Comparison of ENCODE assay signal across 9 cellular contexts in genomic region chr13:42875448-42876269, GRCh38.
DNase-seq lines count a peak whose midpoint lies in the region; ATAC-seq, FAIRE-seq and TF ChIP-seq lines count a peak whose summit lies in the region.
"Had no signal": no experiment of that assay in that cellular context is flagged by ENCODE, and none has a peak within 500 bp of the region (broad histone marks: within the 10 kb centered on the region; RNA-seq: fewer than 3 reads in every experiment).

No MANE protein-coding gene starts in this region.

- H3K27ac ChIP-seq in GM23338 (ENCODE audit: low read depth) (peak overlapping the region; percentile 90), OCI-LY3 (ENCODE audit: low read length) (peak overlapping the region; percentile 48), iPS-20b (ENCODE audit: low read length) (peak overlapping the region; percentile 8), coronary artery (no peak overlapping the region), psoas muscle (no peak overlapping the region)

- peak overlapping the region; percentile 63 for H3K4me3 Mint-ChIP-seq in GM23338
- H3K4me3 Mint-ChIP-seq: activated naive CD4-positive, alpha-beta T cell treated with anti-CD3 and anti-CD28 coated beads for 36 hours had no signal

- TF ChIP-seq CTCF in GM23338 (conservative IDR thresholded peaks at IDR 0.05; ENCODE audit: low read depth in 2 of 2) (peak; percentile 46 to 52), OCI-LY3 (IDR thresholded peaks at IDR 0.05; ENCODE audit: low read depth, low read length) (peak; percentile 34), coronary artery (IDR thresholded peaks at IDR 0.05) (no peak), psoas muscle (IDR thresholded peaks at IDR 0.05) (no peak)

- H3K27me3 ChIP-seq in GM23338 (ENCODE audit: insufficient read depth) = no peaks in the 10 kb centered on the region
- peaks cover 26% of the 10 kb centered on the region for H3K27me3 ChIP-seq in OCI-LY3 (ENCODE audit: low read depth, low read length)
- peaks cover 17% of the 10 kb centered on the region for H3K27me3 ChIP-seq in iPS-20b (ENCODE audit: insufficient read depth, low read length)
- peaks cover 0 to 3% (median 0%) of the 10 kb centered on the region in 3 donors for H3K27me3 ChIP-seq in psoas muscle (ENCODE audit: insufficient read depth in 3 of 3, low read length in 2 of 3)

- H3K4me1 ChIP-seq in GM23338 (ENCODE audit: insufficient read depth) (peaks cover 46% of the 10 kb centered on the region), OCI-LY3 (ENCODE audit: low read length) (peaks cover 23% of the 10 kb centered on the region), iPS-20b (ENCODE audit: insufficient read depth, low read length) (peaks cover 45% of the 10 kb centered on the region), psoas muscle (no peaks in the 10 kb centered on the region)

- H3K79me2 ChIP-seq in GM23338 (replicated peaks; ENCODE audit: insufficient read depth) (peaks cover 29% of the 10 kb centered on the region), OCI-LY3 (ENCODE audit: low read length) (no peaks in the 10 kb centered on the region)

- H3K36me3 ChIP-seq in GM23338 (ENCODE audit: insufficient read depth) (no peaks in the 10 kb centered on the region), OCI-LY3 (replicated peaks; ENCODE audit: low read depth, low read length) (no peaks in the 10 kb centered on the region), iPS-20b (ENCODE audit: insufficient read depth, low read depth, low read length) (no peaks in the 10 kb centered on the region), psoas muscle (ENCODE audit: insufficient read depth in 1 of 2, low read depth in 1 of 2) (no peaks in the 10 kb centered on the region)

- no peak for DNase-seq in GM12892 (ENCODE audit: insufficient read length)
- DNase-seq in GM23338 (ENCODE audit: low spot score) = peak; percentile 91
- no peak for DNase-seq in coronary artery (ENCODE audit: low spot score)
- DNase-seq in SHP77 (lab: John Stamatoyannopoulos, UW) = no peak
- no peak for DNase-seq in NCI-H1417 (lab: John Stamatoyannopoulos, UW)
- no peak for DNase-seq in psoas muscle

- H3K4me2 ChIP-seq in GM23338 (peak overlapping the region; percentile 68), OCI-LY3 (ENCODE audit: low read length) (peak overlapping the region; percentile 76)

- H2AFZ ChIP-seq in GM23338 (no peak overlapping the region), OCI-LY3 (ENCODE audit: low read depth, low read length) (peak overlapping the region; percentile 27; the same call in 1 of the 2 replicates)

- H4K20me1 ChIP-seq in GM23338 (replicated peaks; ENCODE audit: insufficient read depth) (no peaks in the 10 kb centered on the region), OCI-LY3 (ENCODE audit: insufficient read depth, low read length) (no peaks in the 10 kb centered on the region)

- H3K9me3 ChIP-seq in OCI-LY3 (ENCODE audit: insufficient read depth, low read length) = no peaks in the 10 kb centered on the region
- no peaks in the 10 kb centered on the region for H3K9me3 ChIP-seq in iPS-20b (ENCODE audit: insufficient read depth, low read depth, low read length)
- no peaks in the 10 kb centered on the region for H3K9me3 ChIP-seq in psoas muscle

- peaks cover 57% of the 10 kb centered on the region for H3K4me1 Mint-ChIP-seq in GM23338

- H3K27ac Mint-ChIP-seq in GM23338 = peak overlapping the region; percentile 77
- H3K27ac Mint-ChIP-seq: activated naive CD4-positive, alpha-beta T cell treated with anti-CD3 and anti-CD28 coated beads for 36 hours had no signal

- FAIRE-seq in GM12892 (lab: Jason Lieb, UNC) = peak; percentile 88

- intact Hi-C loops in psoas muscle (cut with DNase I) = no loop called here

- H3K27me3 Mint-ChIP-seq in GM23338 (ENCODE audit: insufficient read depth, low read depth, poor library complexity) = peaks cover 15% of the 10 kb centered on the region

- 63 to 67% (median 66%) methylated on average over 12 of the region's 12 CpGs for WGBS in psoas muscle, 3 donors

- H3K9ac ChIP-seq in OCI-LY3 (ENCODE audit: low read length) (peak overlapping the region; percentile 24; the same call in 1 of the 2 replicates), iPS-20b (ENCODE audit: low read depth, low read length) (peak overlapping the region; percentile 67; the same call in 1 of the 2 replicates)

- peaks cover 5% of the 10 kb centered on the region; the same call in 2 of the 3 replicates for H3K9me3 Mint-ChIP-seq in GM23338
- H3K9me3 Mint-ChIP-seq: activated naive CD4-positive, alpha-beta T cell treated with anti-CD3 and anti-CD28 coated beads for 36 hours had no signal

- peaks cover 22% of the 10 kb centered on the region for H3K36me3 Mint-ChIP-seq in GM23338 (ENCODE audit: low read depth)

- H3K9me2 ChIP-seq in GM23338 (ENCODE audit: insufficient read depth) = no peaks in the 10 kb centered on the region

- H3K4me3 ChIP-seq in GM23338 (peak overlapping the region; percentile 38), OCI-LY3 (ENCODE audit: low read length) (peak overlapping the region; percentile 53), iPS-20b (ENCODE audit: low read length) (peak overlapping the region; percentile 56), coronary artery (no peak overlapping the region), psoas muscle (no peak overlapping the region)

- ATAC-seq in GM23338 (peak; percentile 84), psoas muscle (no peak)

- H3F3A ChIP-seq in GM23338 (replicated peaks; ENCODE audit: low read depth) = no peaks in the 10 kb centered on the region

- TF ChIP-seq POLR2A in GM12892 (IDR thresholded peaks at IDR 0.05; ENCODE audit: low read depth, low read length) = no peak

TF ChIP-seq in GM23338, 12 proteins besides CTCF, POLR2A, EP300 and RAD21:
- TF ChIP-seq REST (IDR thresholded peaks at IDR 0.05; ENCODE audit: unreplicated experiment) = no peak
- peak; percentile 54; the same call in 1 of the 2 replicates for TF ChIP-seq NANOG (IDR thresholded peaks at IDR 0.05; ENCODE audit: borderline replicate concordance)

Comparison
In these comparisons a context has a peak if more than half of its experiments do, and no peak if none do; other contexts are left out.
1. H3K27ac ChIP-seq: peak in GM23338 (single experiment), OCI-LY3 (single experiment) and iPS-20b (single experiment); none in coronary artery (0 of 2) and psoas muscle (single experiment).
2. H3K4me3 ChIP-seq: peak in GM23338 (single experiment), OCI-LY3 (single experiment) and iPS-20b (single experiment); none in coronary artery (single experiment) and psoas muscle (single experiment).
3. CTCF ChIP-seq: peak in GM23338 (2 of 2) and OCI-LY3 (single experiment); none in coronary artery (single experiment) and psoas muscle (single experiment).